24 cellular contexts compared by ENCODE assay signal in genomic region chr7:132872034-132872433, GRCh38.
DNase-seq lines count a peak whose midpoint lies in the region; ATAC-seq and TF ChIP-seq lines count a peak whose summit lies in the region.
"Had no signal": no experiment of that assay in that cellular context is flagged by ENCODE, and none has a peak within 500 bp of the region (broad histone marks: within the 10 kb centered on the region; RNA-seq: fewer than 3 reads in every experiment).

No MANE protein-coding gene starts in this region.

- no peaks in the 10 kb centered on the region for H3K27me3 Mint-ChIP-seq in WTC11 (ENCODE audit: low read depth)
- H3K27me3 Mint-ChIP-seq: activated B cell treated with CpG ODN at 0.5 μM for 24 hours; activated naive CD4-positive, alpha-beta T cell treated with anti-CD3 and anti-CD28 coated beads, Interleukin-2, amount 10 ng/mL, durations not matched to agents 7 days and 5 days; activated T-cell treated with anti-CD3 and anti-CD28 coated beads, Interleukin-2, amount 50 U/mL, for 24 hours; CD4-positive, alpha-beta memory T cell; effector memory CD8-positive, alpha-beta T cell had no signal

- no peaks in the 10 kb centered on the region for H3K9me3 Mint-ChIP-seq in WTC11
- H3K9me3 Mint-ChIP-seq: activated B cell treated with CpG ODN at 0.5 μM for 24 hours; activated naive CD4-positive, alpha-beta T cell treated with anti-CD3 and anti-CD28 coated beads, Interleukin-2, amount 10 ng/mL, durations not matched to agents 7 days and 5 days; activated T-cell treated with anti-CD3 and anti-CD28 coated beads, Interleukin-2, amount 50 U/mL, for 24 hours; CD4-positive, alpha-beta memory T cell; effector memory CD8-positive, alpha-beta T cell; T-helper 2 cell treated with Interferon-gamma antibody and Interleukin-4, amounts not matched to agents 5 μg/mL and 100 μg/mL, for 36 hours had no signal

- DNase-seq in WTC11 (ENCODE audit: low spot score), result no peak
- DNase-seq in DMS79 (lab: John Stamatoyannopoulos, UW), result no peak
- no peak for DNase-seq in SKM-1 treated with dmso at 0.1 percent for 144 hours (lab: John Stamatoyannopoulos, UW; ENCODE audit: unreplicated experiment)
- no peak for DNase-seq in DMS53 treated with DMSO at 0.1 percent for 48 hours (lab: John Stamatoyannopoulos, UW; ENCODE audit: unreplicated experiment)
- DNase-seq: activated B cell treated with CpG ODN at 0.5 μM for 24 hours; activated CD8-positive, alpha-beta T cell treated with anti-CD3 and anti-CD28 coated beads, Interleukin-2, amount 10 ng/mL, durations not matched to agents 7 days and 5 days; activated naive CD4-positive, alpha-beta T cell treated with anti-CD3 and anti-CD28 coated beads, Interleukin-2, amount 10 ng/mL, durations not matched to agents 7 days and 5 days; activated T-cell treated with anti-CD3 and anti-CD28 coated beads, Interleukin-2, amount 50 U/mL, for 24 hours; CD4-positive, alpha-beta memory T cell; effector memory CD8-positive, alpha-beta T cell; KG1; MV-4-11; NCI-H187 treated with DMSO at 0.1 percent for 48 hours; NCI-H446 treated with DMSO at 0.1 percent for 48 hours; Peyer's patch; stimulated activated CD4-positive, alpha-beta T cell treated with anti-CD3 and anti-CD28 coated beads, Interleukin-1b, Interleukin-23, amount 100 ng/mL, for 48 hours; stimulated activated naive CD8-positive, alpha-beta T cell treated with anti-CD3 and anti-CD28 coated beads, Interleukin-15, Interleukin-2, amounts not matched to agents 100 U/mL and 50 U/mL, for 24 hours had no signal

- peaks cover 13% of the 10 kb centered on the region for H3K4me1 Mint-ChIP-seq in WTC11

- CTCF ChIA-PET in WTC11 (lab: Charles Lee), result no interaction called here

- POLR2A ChIA-PET in WTC11 (lab: Charles Lee), result no interaction called here

- ATAC-seq in GM18870 (IDR thresholded peaks at IDR 0.05; ENCODE audit: unreplicated experiment) (peak; percentile 53), GM21576 (IDR thresholded peaks at IDR 0.05; ENCODE audit: unreplicated experiment) (peak; percentile 61), HG03045 (IDR thresholded peaks at IDR 0.05; ENCODE audit: unreplicated experiment) (peak; percentile 75), WTC11 (no peak), esophagus mucosa (no peak)
- ATAC-seq: activated CD8-positive, alpha-beta T cell treated with anti-CD3 and anti-CD28 coated beads, Interleukin-2, amount 10 ng/mL, durations not matched to agents 7 days and 5 days; effector memory CD8-positive, alpha-beta T cell; HCT116; left lobe of liver; stimulated activated naive CD8-positive, alpha-beta T cell treated with anti-CD3 and anti-CD28 coated beads, Interleukin-15, Interleukin-2, amounts not matched to agents 100 U/mL and 50 U/mL, for 24 hours had no signal

- peak overlapping the region; percentile 4; the same call in 1 of the 2 replicates for H3K27ac Mint-ChIP-seq in WTC11
- H3K27ac Mint-ChIP-seq: activated B cell treated with CpG ODN at 0.5 μM for 24 hours; activated CD8-positive, alpha-beta T cell treated with anti-CD3 and anti-CD28 coated beads, Interleukin-2, amount 10 ng/mL, durations not matched to agents 7 days and 5 days; activated naive CD4-positive, alpha-beta T cell treated with anti-CD3 and anti-CD28 coated beads, Interleukin-2, amount 10 ng/mL, durations not matched to agents 7 days and 5 days; activated T-cell treated with anti-CD3 and anti-CD28 coated beads, Interleukin-2, amount 50 U/mL, for 24 hours; effector memory CD8-positive, alpha-beta T cell; T-helper 2 cell treated with Interferon-gamma antibody and Interleukin-4, amounts not matched to agents 5 μg/mL and 100 μg/mL, for 36 hours had no signal

- no peak for TF ChIP-seq CTCF in WTC11 (IDR thresholded peaks at IDR 0.05)

- no peak overlapping the region for H3K4me3 Mint-ChIP-seq in WTC11
- H3K4me3 Mint-ChIP-seq: activated B cell treated with CpG ODN at 0.5 μM for 24 hours; activated CD8-positive, alpha-beta T cell treated with anti-CD3 and anti-CD28 coated beads, Interleukin-2, amount 10 ng/mL, durations not matched to agents 7 days and 5 days; activated naive CD4-positive, alpha-beta T cell treated with anti-CD3 and anti-CD28 coated beads, Interleukin-2, amount 10 ng/mL, durations not matched to agents 7 days and 5 days; activated T-cell treated with anti-CD3 and anti-CD28 coated beads, Interleukin-2, amount 50 U/mL, for 24 hours; CD4-positive, alpha-beta memory T cell; effector memory CD8-positive, alpha-beta T cell; T-helper 2 cell treated with Interferon-gamma antibody and Interleukin-4, amounts not matched to agents 5 μg/mL and 100 μg/mL, for 36 hours had no signal

- no peaks in the 10 kb centered on the region for H3K36me3 Mint-ChIP-seq in WTC11
- H3K36me3 Mint-ChIP-seq: activated naive CD4-positive, alpha-beta T cell treated with anti-CD3 and anti-CD28 coated beads, Interleukin-2, amount 10 ng/mL, durations not matched to agents 7 days and 5 days had no signal

TF ChIP-seq in WTC11, 78 proteins besides CTCF, POLR2A, EP300 and RAD21 (continues in another document):
- TF ChIP-seq ZNF263 (CRISPR knock-in tag; IDR thresholded peaks at IDR 0.05; ENCODE audit: low read depth) (no peak), PRRX2 (CRISPR knock-in tag; IDR thresholded peaks at IDR 0.05) (no peak), CDX4 (CRISPR knock-in tag; IDR thresholded peaks at IDR 0.05; ENCODE audit: borderline replicate concordance) (no peak), NFE2L1 (CRISPR knock-in tag; IDR thresholded peaks at IDR 0.05) (no peak), ERG (CRISPR knock-in tag; IDR thresholded peaks at IDR 0.05) (no peak), ESRRA (CRISPR knock-in tag; IDR thresholded peaks at IDR 0.05; ENCODE audit: borderline replicate concordance) (no peak), FOXP4 (CRISPR knock-in tag; IDR thresholded peaks at IDR 0.05) (no peak), ZNF512 (CRISPR knock-in tag; IDR thresholded peaks at IDR 0.05; ENCODE audit: borderline replicate concordance) (no peak), NR3C1 (CRISPR knock-in tag; conservative IDR thresholded peaks at IDR 0.05; ENCODE audit: low read depth) (no peak), NR1H2 (CRISPR knock-in tag; IDR thresholded peaks at IDR 0.05) (no peak), JUN (CRISPR knock-in tag; IDR thresholded peaks at IDR 0.05) (no peak), GRHL2 (CRISPR knock-in tag; IDR thresholded peaks at IDR 0.05; ENCODE audit: insufficient replicate concordance, severe bottlenecking) (no peak), HMGA2 (CRISPR knock-in tag; IDR thresholded peaks at IDR 0.05) (no peak), ZNF671 (CRISPR knock-in tag; IDR thresholded peaks at IDR 0.05) (no peak), ZNF121 (CRISPR knock-in tag; IDR thresholded peaks at IDR 0.05) (no peak), MYBL2 (CRISPR knock-in tag; IDR thresholded peaks at IDR 0.05) (no peak)

Comparison
In these comparisons a context has a peak if more than half of its experiments do, and no peak if none do; other contexts are left out.
1. ATAC-seq: peak in GM18870 (single experiment), GM21576 (single experiment) and HG03045 (single experiment); none in WTC11 (single experiment) and esophagus mucosa (single experiment).